20 cellular contexts compared by ENCODE assay signal in genomic region chr7:1947586-1948217, GRCh38.
"Had no signal": no experiment of that assay in that cellular context is flagged by ENCODE, and none has a peak within 500 bp of the region (broad histone marks: within the 10 kb centered on the region; RNA-seq: fewer than 3 reads in every experiment).

No MANE protein-coding gene starts in this region.

- H3K27ac Mint-ChIP-seq: activated naive CD4-positive, alpha-beta T cell treated with anti-CD3 and anti-CD28 coated beads, Interleukin-2, amount 10 ng/mL, durations not matched to agents 7 days and 5 days; effector memory CD8-positive, alpha-beta T cell; T-helper 1 cell treated with Interleukin-12 subunit alpha and Interleukin-12 subunit beta and Interleukin-4 antibody, amounts not matched to agents 30 μg/mL and 1 μg/mL, for 36 hours had no signal

- H3K4me3 Mint-ChIP-seq: activated naive CD4-positive, alpha-beta T cell treated with anti-CD3 and anti-CD28 coated beads, Interleukin-2, amount 10 ng/mL, durations not matched to agents 7 days and 5 days; effector memory CD8-positive, alpha-beta T cell; T-helper 1 cell treated with Interleukin-12 subunit alpha and Interleukin-12 subunit beta and Interleukin-4 antibody, amounts not matched to agents 30 μg/mL and 1 μg/mL, for 36 hours had no signal

- ATAC-seq: activated CD4-positive, CD25-positive, alpha-beta regulatory T cell treated with anti-CD3 and anti-CD28 coated beads, Interleukin-2, amount 50 U/mL, for 24 hours; effector memory CD8-positive, alpha-beta T cell; foreskin keratinocyte; left lobe of liver; naive thymus-derived CD8-positive, alpha-beta T cell; stimulated activated naive CD8-positive, alpha-beta T cell treated with anti-CD3 and anti-CD28 coated beads, Interleukin-15, Interleukin-2, amounts not matched to agents 100 U/mL and 50 U/mL, for 24 hours had no signal

- H3K27ac ChIP-seq: foreskin keratinocyte, parathyroid adenoma, tibial artery, uterus had no signal

- H3K9me3 ChIP-seq: tibial artery, uterus had no signal

- H3K27me3 ChIP-seq: foreskin keratinocyte, tibial artery, uterus had no signal

- H3K27me3 Mint-ChIP-seq: effector memory CD8-positive, alpha-beta T cell; naive thymus-derived CD8-positive, alpha-beta T cell had no signal

- DNase-seq: activated CD4-positive, alpha-beta T cell treated with anti-CD3 and anti-CD28 coated beads, Interleukin-2, amount 50 U/mL, for 1 hour; activated CD8-positive, alpha-beta memory T cell treated with anti-CD3 and anti-CD28 coated beads for 24 hours; activated CD8-positive, alpha-beta memory T cell treated with anti-CD3 and anti-CD28 coated beads, Interleukin-2, amount 50 U/mL, for 48 hours; activated effector memory CD4-positive, alpha-beta T cell treated with Interleukin-2 at 50 U/mL for 16 hours; activated naive CD4-positive, alpha-beta T cell treated with anti-CD3 and anti-CD28 coated beads, Interleukin-2, amount 10 ng/mL, durations not matched to agents 7 days and 5 days; activated T-cell treated with anti-CD3 and anti-CD28 coated beads, Interleukin-2, amount 50 U/mL, for 48 hours; effector memory CD8-positive, alpha-beta T cell; foreskin keratinocyte; hypothalamus; islet precursor cell; mesendoderm; naive thymus-derived CD8-positive, alpha-beta T cell; stimulated activated naive CD8-positive, alpha-beta T cell treated with anti-CD3 and anti-CD28 coated beads, Interleukin-15, Interleukin-2, amounts not matched to agents 100 U/mL and 50 U/mL, for 24 hours; substantia nigra; tibial artery; uterus had no signal

- H3K9me3 Mint-ChIP-seq: activated naive CD4-positive, alpha-beta T cell treated with anti-CD3 and anti-CD28 coated beads, Interleukin-2, amount 10 ng/mL, durations not matched to agents 7 days and 5 days; effector memory CD8-positive, alpha-beta T cell; naive thymus-derived CD8-positive, alpha-beta T cell; T-helper 1 cell treated with Interleukin-12 subunit alpha and Interleukin-12 subunit beta and Interleukin-4 antibody, amounts not matched to agents 30 μg/mL and 1 μg/mL, for 36 hours had no signal

- H3K4me1 ChIP-seq: foreskin keratinocyte, parathyroid adenoma, tibial artery, uterus had no signal

- H3K4me3 ChIP-seq: tibial artery, uterus had no signal
